Comparison of ENCODE assay signal across 23 cellular contexts in the genomic region with DNA sequence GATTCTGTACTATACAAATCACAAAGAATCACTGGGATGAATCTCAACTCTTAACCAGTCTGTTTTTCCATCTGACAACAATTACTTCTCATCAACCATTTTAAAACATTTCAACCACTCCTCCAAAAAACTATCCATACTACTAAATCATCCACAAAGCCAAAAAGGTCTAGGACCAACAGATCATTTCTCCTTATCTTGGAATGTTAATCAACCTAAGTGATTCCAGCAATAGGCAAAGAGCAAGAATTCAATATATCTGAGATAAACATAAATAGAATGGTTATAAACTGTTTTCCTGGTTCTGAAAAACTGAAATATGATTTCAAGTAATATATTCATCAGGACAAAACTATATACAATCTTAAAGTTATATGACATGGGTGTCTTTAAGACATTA. TPM values are rescaled to one million over a fixed set of nuclear protein-coding genes. Genes with fewer than 3 reads are reported as not detected.
DNase-seq lines count a peak whose midpoint lies in the region; ATAC-seq lines count a peak whose summit lies in the region.
"Had no signal": no experiment of that assay in that cellular context is flagged by ENCODE, and none has a peak within 500 bp of the region (broad histone marks: within the 10 kb centered on the region; RNA-seq: fewer than 3 reads in every experiment).

No MANE protein-coding gene starts in this region.

- 0 out of 2 replicates have a peak overlapping the region, but pooled peaks have one; percentile 0 for H3K27ac ChIP-seq in SK-N-MC
- H3K27ac ChIP-seq: adrenal gland, KMS-11, thoracic aorta, uterus had no signal

- H3K4me3 Mint-ChIP-seq in activated naive CD4-positive, alpha-beta T cell treated with anti-CD3 and anti-CD28 coated beads, Interleukin-2, amount 10 ng/mL, durations not matched to agents 7 days and 5 days: no peak overlapping the region
- no peak overlapping the region for H3K4me3 Mint-ChIP-seq in activated naive CD8-positive, alpha-beta T cell treated with anti-CD3 and anti-CD28 coated beads, Interleukin-2, amount 10 ng/mL, durations not matched to agents 7 days and 5 days
- no peak overlapping the region for H3K4me3 Mint-ChIP-seq in stimulated activated effector memory CD8-positive, alpha-beta T cell treated with anti-CD3 and anti-CD28 coated beads, Interleukin-12 subunit alpha, Interleukin-12 subunit beta, amount 100 ng/mL, for 72 hours
- H3K4me3 Mint-ChIP-seq: H9; stimulated activated memory B cell treated with anti-CD40 and anti-IgM and Interleukin-4, amounts not matched to agents 10 μg/mL and 1 μg/mL and 100 μg/mL, for 72 hours had no signal

- peaks cover 55% of the 10 kb centered on the region for H3K36me3 ChIP-seq in SK-N-MC (ENCODE audit: insufficient read depth, low read length)
- H3K36me3 ChIP-seq: adrenal gland, thoracic aorta, uterus had no signal

- CTCF ChIA-PET in activated naive CD4-positive, alpha-beta T cell treated with anti-CD3 and anti-CD28 coated beads, Interleukin-2, amount 10 ng/mL, durations not matched to agents 7 days and 5 days (lab: Charles Lee): no interaction called here

- H3K9ac ChIP-seq in SK-N-MC (ENCODE audit: insufficient read length): no peak overlapping the region
- H3K9ac ChIP-seq: KMS-11 had no signal

- H3K27ac Mint-ChIP-seq in activated naive CD4-positive, alpha-beta T cell treated with anti-CD3 and anti-CD28 coated beads, Interleukin-2, amount 10 ng/mL, durations not matched to agents 7 days and 5 days: peak overlapping the region; percentile 22
- H3K27ac Mint-ChIP-seq in activated naive CD8-positive, alpha-beta T cell treated with anti-CD3 and anti-CD28 coated beads, Interleukin-2, amount 10 ng/mL, durations not matched to agents 7 days and 5 days: peak overlapping the region; percentile 97
- H3K27ac Mint-ChIP-seq in stimulated activated effector memory CD8-positive, alpha-beta T cell treated with anti-CD3 and anti-CD28 coated beads, Interleukin-12 subunit alpha, Interleukin-12 subunit beta, amount 100 ng/mL, for 72 hours: peak overlapping the region; percentile 2
- H3K27ac Mint-ChIP-seq: stimulated activated memory B cell treated with anti-CD40 and anti-IgM and Interleukin-4, amounts not matched to agents 10 μg/mL and 1 μg/mL and 100 μg/mL, for 72 hours had no signal

- peaks cover 49% of the 10 kb centered on the region for H3K36me3 Mint-ChIP-seq in activated naive CD4-positive, alpha-beta T cell treated with anti-CD3 and anti-CD28 coated beads, Interleukin-2, amount 10 ng/mL, durations not matched to agents 7 days and 5 days
- H3K36me3 Mint-ChIP-seq in activated naive CD8-positive, alpha-beta T cell treated with anti-CD3 and anti-CD28 coated beads, Interleukin-2, amount 10 ng/mL, durations not matched to agents 7 days and 5 days: peaks cover 37% of the 10 kb centered on the region
- peaks cover 22% of the 10 kb centered on the region for H3K36me3 Mint-ChIP-seq in stimulated activated effector memory CD8-positive, alpha-beta T cell treated with anti-CD3 and anti-CD28 coated beads, Interleukin-12 subunit alpha, Interleukin-12 subunit beta, amount 100 ng/mL, for 72 hours

- ATAC-seq in activated naive CD8-positive, alpha-beta T cell treated with anti-CD3 and anti-CD28 coated beads, Interleukin-2, amount 10 ng/mL, durations not matched to agents 7 days and 5 days (ENCODE audit: low read depth): no peak
- no peak for ATAC-seq in stimulated activated effector memory CD8-positive, alpha-beta T cell treated with anti-CD3 and anti-CD28 coated beads, Interleukin-12 subunit alpha, Interleukin-12 subunit beta, amount 100 ng/mL, for 72 hours
- ATAC-seq in HG02623 (IDR thresholded peaks at IDR 0.05; ENCODE audit: unreplicated experiment): no peak
- ATAC-seq: esophagus mucosa; stimulated activated memory B cell treated with anti-CD40 and anti-IgM and Interleukin-4, amounts not matched to agents 10 μg/mL and 1 μg/mL and 100 μg/mL, for 72 hours had no signal

- DNase-seq in activated naive CD4-positive, alpha-beta T cell treated with anti-CD3 and anti-CD28 coated beads, Interleukin-2, amount 10 ng/mL, durations not matched to agents 7 days and 5 days: no peak
- no peak for DNase-seq in activated naive CD4-positive, alpha-beta T cell treated with Interleukin-2 at 50 U/mL for 16 hours
- DNase-seq in SK-N-MC (ENCODE audit: low read depth, low spot score) (no peak), NCI-H1048 (lab: John Stamatoyannopoulos, UW) (no peak)
- DNase-seq in activated naive CD8-positive, alpha-beta T cell treated with anti-CD3 and anti-CD28 coated beads, Interleukin-2, amount 10 ng/mL, durations not matched to agents 7 days and 5 days: no peak
- no peak for DNase-seq in stimulated activated effector memory CD8-positive, alpha-beta T cell treated with anti-CD3 and anti-CD28 coated beads, Interleukin-12 subunit alpha, Interleukin-12 subunit beta, amount 100 ng/mL, for 72 hours (ENCODE audit: low spot score in 2 of 2)
- DNase-seq: activated CD4-positive, alpha-beta T cell treated with anti-CD3 and anti-CD28 coated beads, Interleukin-2, amount 50 U/mL, for 4 hours; adrenal gland; C1 segment of cervical spinal cord; foreskin melanocyte; H9; naive B cell; NCI-H146; NCI-H510A treated with DMSO at 0.1 percent for 48 hours; NK-92 treated with Interleukin-12 subunit alpha and Interleukin-12 subunit beta, amount 100 ng/mL, for 24 hours; retina; SHP77; uterus had no signal

- H3K9me3 Mint-ChIP-seq in activated naive CD4-positive, alpha-beta T cell treated with anti-CD3 and anti-CD28 coated beads, Interleukin-2, amount 10 ng/mL, durations not matched to agents 7 days and 5 days: peaks cover 7% of the 10 kb centered on the region
- peaks cover 1% of the 10 kb centered on the region for H3K9me3 Mint-ChIP-seq in activated naive CD8-positive, alpha-beta T cell treated with anti-CD3 and anti-CD28 coated beads, Interleukin-2, amount 10 ng/mL, durations not matched to agents 7 days and 5 days
- H3K9me3 Mint-ChIP-seq in stimulated activated effector memory CD8-positive, alpha-beta T cell treated with anti-CD3 and anti-CD28 coated beads, Interleukin-12 subunit alpha, Interleukin-12 subunit beta, amount 100 ng/mL, for 72 hours: no peaks in the 10 kb centered on the region
- H3K9me3 Mint-ChIP-seq: stimulated activated memory B cell treated with anti-CD40 and anti-IgM and Interleukin-4, amounts not matched to agents 10 μg/mL and 1 μg/mL and 100 μg/mL, for 72 hours had no signal

- H3K4me1 Mint-ChIP-seq in activated naive CD4-positive, alpha-beta T cell treated with anti-CD3 and anti-CD28 coated beads, Interleukin-2, amount 10 ng/mL, durations not matched to agents 7 days and 5 days: peaks cover 58% of the 10 kb centered on the region
- peaks cover 41% of the 10 kb centered on the region for H3K4me1 Mint-ChIP-seq in activated naive CD8-positive, alpha-beta T cell treated with anti-CD3 and anti-CD28 coated beads, Interleukin-2, amount 10 ng/mL, durations not matched to agents 7 days and 5 days
- peaks cover 64% of the 10 kb centered on the region for H3K4me1 Mint-ChIP-seq in stimulated activated effector memory CD8-positive, alpha-beta T cell treated with anti-CD3 and anti-CD28 coated beads, Interleukin-12 subunit alpha, Interleukin-12 subunit beta, amount 100 ng/mL, for 72 hours

- peaks cover 4% of the 10 kb centered on the region; the same call in 1 of the 2 replicates for H3K9me3 ChIP-seq in SK-N-MC (ENCODE audit: low read depth, low read length)
- H3K9me3 ChIP-seq: adrenal gland, thoracic aorta, uterus had no signal

- H3K4me3 ChIP-seq in SK-N-MC: no peak overlapping the region
- H3K4me3 ChIP-seq: adrenal gland, thoracic aorta, uterus had no signal

- POLR2A ChIA-PET in activated naive CD8-positive, alpha-beta T cell treated with anti-CD3 and anti-CD28 coated beads, Interleukin-2, amount 10 ng/mL, durations not matched to agents 7 days and 5 days (lab: Charles Lee): no interaction called here

- no peaks in the 10 kb centered on the region for H3K27me3 Mint-ChIP-seq in activated naive CD4-positive, alpha-beta T cell treated with anti-CD3 and anti-CD28 coated beads, Interleukin-2, amount 10 ng/mL, durations not matched to agents 7 days and 5 days
- no peaks in the 10 kb centered on the region for H3K27me3 Mint-ChIP-seq in activated naive CD8-positive, alpha-beta T cell treated with anti-CD3 and anti-CD28 coated beads, Interleukin-2, amount 10 ng/mL, durations not matched to agents 7 days and 5 days
- H3K27me3 Mint-ChIP-seq: naive B cell; stimulated activated memory B cell treated with anti-CD40 and anti-IgM and Interleukin-4, amounts not matched to agents 10 μg/mL and 1 μg/mL and 100 μg/mL, for 72 hours had no signal

RNA-seq across cellular contexts. Expression of a gene that starts 28.6 kb away (rescaled TPM):
- total RNA-seq in activated naive CD8-positive, alpha-beta T cell treated with anti-CD3 and anti-CD28 coated beads, Interleukin-2, amount 10 ng/mL, durations not matched to agents 7 days and 5 days: 10 to 100 TPM; 55.3 to 56.3 TPM

Comparison
In these comparisons a context has a peak if more than half of its experiments do, and no peak if none do; other contexts are left out.
1. H3K27ac Mint-ChIP-seq: peak in every context shown above with its lines; median percentile 97 in activated naive CD8-positive, alpha-beta T cell treated with anti-CD3 and anti-CD28 coated beads, Interleukin-2, amount 10 ng/mL, durations not matched to agents 7 days and 5 days; 22 in activated naive CD4-positive, alpha-beta T cell treated with anti-CD3 and anti-CD28 coated beads, Interleukin-2, amount 10 ng/mL, durations not matched to agents 7 days and 5 days; 2 in stimulated activated effector memory CD8-positive, alpha-beta T cell treated with anti-CD3 and anti-CD28 coated beads, Interleukin-12 subunit alpha, Interleukin-12 subunit beta, amount 100 ng/mL, for 72 hours.